ENCODE assay signal across 9 cellular contexts in genomic region chr15:85168642-85169173, GRCh38.
DNase-seq lines count a peak whose midpoint lies in the region; ATAC-seq and TF ChIP-seq lines count a peak whose summit lies in the region.
"Had no signal": no experiment of that assay in that cellular context is flagged by ENCODE, and none has a peak within 500 bp of the region (broad histone marks: within the 10 kb centered on the region; RNA-seq: fewer than 3 reads in every experiment).

No MANE protein-coding gene starts in this region.

- CTCF ChIA-PET in A673 (lab: Charles Lee), result interaction anchor here (0.8 to 1.3 kb wide), 3 partner anchors 27 to 581 kb away, joined by 3 to 5 read pairs (median 3); no protein-coding TSS in a partner anchor

- H3K9me3 ChIP-seq in A673 (ENCODE audit: low read depth, low read length, poor library complexity, severe bottlenecking), result peaks cover 8% of the 10 kb centered on the region
- H3K9me3 ChIP-seq in iPS-18a (ENCODE audit: control insufficient read depth, low read depth, low read length), result peaks cover 21% of the 10 kb centered on the region

- intact Hi-C loops in A673 (cut with micrococcal nuclease; ENCODE audit: unreplicated experiment), result loop anchor here (1.0 kb wide), 1 partner anchor 213 kb away; no protein-coding TSS in a partner anchor

- TF ChIP-seq CTCF in A673 (conservative IDR thresholded peaks at IDR 0.05; ENCODE audit: low read depth, low read length), result peak; percentile 74
- TF ChIP-seq CTCF in GM13976 (IDR thresholded peaks at IDR 0.05; ENCODE audit: borderline replicate concordance, control extremely low read depth, extremely low read depth, insufficient read depth, missing control alignments), result peak; percentile 41

- H3K4me1 ChIP-seq in A673 (ENCODE audit: insufficient read depth, low read length, poor library complexity, severe bottlenecking) (peaks cover 5% of the 10 kb centered on the region), iPS-18a (ENCODE audit: control insufficient read depth, low read depth, low read length) (no peaks in the 10 kb centered on the region)

- no peak overlapping the region for H3K27ac ChIP-seq in A673 (ENCODE audit: low read depth, low read length, poor library complexity, severe bottlenecking)
- H3K27ac ChIP-seq in iPS-18a (ENCODE audit: low read length), result no peak overlapping the region

- DNase-seq in A673 (ENCODE audit: low spot score), result peak; percentile 55
- peak; percentile 71 for DNase-seq in GM13976 (ENCODE audit: low spot score)
- peak; percentile 61 for DNase-seq in NCI-H82 (lab: John Stamatoyannopoulos, UW)
- peak; percentile 42 for DNase-seq in activated naive CD4-positive, alpha-beta T cell treated with anti-CD3 and anti-CD28 coated beads, Interleukin-2, amount 50 U/mL, for 16 hours
- DNase-seq in stimulated activated CD4-positive, alpha-beta T cell treated with anti-CD3 and anti-CD28 coated beads, Interleukin-4, amount 100 ng/mL, for 4 hours, result peak; percentile 38 to 46
- DNase-seq: left cardiac atrium had no signal

- ATAC-seq in GM18867 (IDR thresholded peaks at IDR 0.05; ENCODE audit: unreplicated experiment), result no peak
- ATAC-seq in GM18520 (IDR thresholded peaks at IDR 0.05; ENCODE audit: unreplicated experiment), result no peak

- H3K9ac ChIP-seq in iPS-18a (ENCODE audit: low read length), result no peak overlapping the region

- in situ Hi-C loops in GM13976 (cut with MboI; ENCODE audit: low sequenced_read_pairs, unreplicated experiment), result loop anchor here (25.0 kb wide), 1 partner anchor 119 kb away; no protein-coding TSS in a partner anchor

- no peaks in the 10 kb centered on the region for H3K36me3 ChIP-seq in A673 (ENCODE audit: insufficient read depth, low read length, poor library complexity, severe bottlenecking)
- no peaks in the 10 kb centered on the region for H3K36me3 ChIP-seq in iPS-18a (ENCODE audit: control insufficient read depth, low read depth, low read length)

- H3K4me3 ChIP-seq in A673 (ENCODE audit: low read depth, low read length, poor library complexity, severe bottlenecking) (peak overlapping the region; percentile 33), iPS-18a (ENCODE audit: low read length) (peak overlapping the region; percentile 42)

- H3K27me3 ChIP-seq in A673 (replicated peaks; ENCODE audit: insufficient read depth, low read depth, low read length, poor library complexity), result no peaks in the 10 kb centered on the region
- no peaks in the 10 kb centered on the region for H3K27me3 ChIP-seq in iPS-18a (ENCODE audit: control insufficient read depth, insufficient read depth, low read length)

- POLR2A ChIA-PET in A673 (lab: Charles Lee; ENCODE audit: low non-redundant PET), result no interaction called here

- BruUV-seq in A673 (replicated peaks; lab: Mats Ljungman, UMichigan), result no TSS peak
